ENCODE assay signal across 2 cellular contexts in the genomic region with DNA sequence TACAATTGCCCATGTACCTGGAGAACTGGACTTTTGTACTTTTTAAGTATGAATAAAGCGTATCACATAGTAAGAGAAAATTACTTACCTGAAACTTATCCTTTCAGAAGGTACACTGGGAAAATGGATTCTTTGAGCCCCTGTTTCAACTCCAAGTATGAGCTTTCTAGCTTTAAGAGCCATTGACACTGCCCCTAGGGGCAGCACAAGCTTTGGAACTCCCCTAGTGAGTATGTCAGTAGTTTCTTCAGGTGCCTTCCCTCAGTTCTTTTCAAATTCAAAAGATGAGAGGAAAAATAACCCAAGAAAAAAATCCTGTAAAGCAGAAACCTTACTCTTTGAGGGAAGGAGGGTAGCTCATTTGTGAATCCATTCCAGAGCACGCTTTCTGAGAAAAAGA.
TF ChIP-seq lines count a peak whose summit lies in the region.

No MANE protein-coding gene starts in this region.

TF ChIP-seq in GM23338, 12 proteins besides CTCF, POLR2A, EP300 and RAD21 (continued from another document):
- TF ChIP-seq, protein P1, sequence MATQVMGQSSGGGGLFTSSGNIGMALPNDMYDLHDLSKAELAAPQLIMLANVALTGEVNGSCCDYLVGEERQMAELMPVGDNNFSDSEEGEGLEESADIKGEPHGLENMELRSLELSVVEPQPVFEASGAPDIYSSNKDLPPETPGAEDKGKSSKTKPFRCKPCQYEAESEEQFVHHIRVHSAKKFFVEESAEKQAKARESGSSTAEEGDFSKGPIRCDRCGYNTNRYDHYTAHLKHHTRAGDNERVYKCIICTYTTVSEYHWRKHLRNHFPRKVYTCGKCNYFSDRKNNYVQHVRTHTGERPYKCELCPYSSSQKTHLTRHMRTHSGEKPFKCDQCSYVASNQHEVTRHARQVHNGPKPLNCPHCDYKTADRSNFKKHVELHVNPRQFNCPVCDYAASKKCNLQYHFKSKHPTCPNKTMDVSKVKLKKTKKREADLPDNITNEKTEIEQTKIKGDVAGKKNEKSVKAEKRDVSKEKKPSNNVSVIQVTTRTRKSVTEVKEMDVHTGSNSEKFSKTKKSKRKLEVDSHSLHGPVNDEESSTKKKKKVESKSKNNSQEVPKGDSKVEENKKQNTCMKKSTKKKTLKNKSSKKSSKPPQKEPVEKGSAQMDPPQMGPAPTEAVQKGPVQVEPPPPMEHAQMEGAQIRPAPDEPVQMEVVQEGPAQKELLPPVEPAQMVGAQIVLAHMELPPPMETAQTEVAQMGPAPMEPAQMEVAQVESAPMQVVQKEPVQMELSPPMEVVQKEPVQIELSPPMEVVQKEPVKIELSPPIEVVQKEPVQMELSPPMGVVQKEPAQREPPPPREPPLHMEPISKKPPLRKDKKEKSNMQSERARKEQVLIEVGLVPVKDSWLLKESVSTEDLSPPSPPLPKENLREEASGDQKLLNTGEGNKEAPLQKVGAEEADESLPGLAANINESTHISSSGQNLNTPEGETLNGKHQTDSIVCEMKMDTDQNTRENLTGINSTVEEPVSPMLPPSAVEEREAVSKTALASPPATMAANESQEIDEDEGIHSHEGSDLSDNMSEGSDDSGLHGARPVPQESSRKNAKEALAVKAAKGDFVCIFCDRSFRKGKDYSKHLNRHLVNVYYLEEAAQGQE (IDR thresholded peaks at IDR 0.05; ENCODE audit: unreplicated experiment), result no peak

TF ChIP-seq in SK-N-SH, 30 proteins besides CTCF, POLR2A, EP300 and RAD21 (continued from another document):
- TF ChIP-seq, protein P1 (IDR thresholded peaks at IDR 0.05; ENCODE audit: low read depth, low read length), result no peak
- TF ChIP-seq GATA2 (CRISPR knock-in tag; IDR thresholded peaks at IDR 0.05), result no peak
- TF ChIP-seq SMC3 (IDR thresholded peaks at IDR 0.05; ENCODE audit: low read depth, low read length), result no peak
- TF ChIP-seq FOXJ3 (CRISPR knock-in tag; IDR thresholded peaks at IDR 0.05), result no peak
TF ChIP-seq in SK-N-SH: peak in this region for 0.
